1 cellular context compared by ENCODE assay signal in genomic region chr5:125079028-125079427, GRCh38.
TF ChIP-seq lines count a peak whose summit lies in the region.
"Not testable (repeated sequence)": the region's sequence is repeated elsewhere in the genome, so short reads cannot be mapped to it uniquely, and the experiment has no call there.

No MANE protein-coding gene starts in this region.

- H3K4me1 ChIP-seq in HEK293 (ENCODE audit: control insufficient read depth, insufficient read depth, low read length) = not testable (repeated sequence)

- CTCF ChIA-PET in HEK293 (lab: Yijun Ruan, JAX) = not testable (repeated sequence)

- POLR2A ChIA-PET in HEK293 (lab: Yijun Ruan, JAX) = not testable (repeated sequence)

- not testable (repeated sequence) for H3K36me3 ChIP-seq in HEK293 (ENCODE audit: control insufficient read depth in 2 of 2, insufficient read depth in 1 of 2, low read length in 2 of 2)

- not testable (repeated sequence) for H3K4me3 ChIP-seq in HEK293 (ENCODE audit: low read depth, low read length)

- TF ChIP-seq CTCF in HEK293 (tag by site-specific recombination; IDR thresholded peaks at IDR 0.05) = not testable (repeated sequence)

- not testable (repeated sequence) for H3K9me3 ChIP-seq in HEK293 (ENCODE audit: control insufficient read depth, insufficient read depth, low read depth, low read length)

- not testable (repeated sequence) for H3K27ac ChIP-seq in HEK293 (ENCODE audit: extremely low read depth, low read depth, low read length)

TF ChIP-seq in HEK293, 187 proteins besides CTCF, POLR2A, EP300 and RAD21:
- TF ChIP-seq ZNF610 (tag by site-specific recombination; IDR thresholded peaks at IDR 0.05; ENCODE audit: borderline replicate concordance) = peak; percentile 98
- TF ChIP-seq MZF1 (tag by site-specific recombination; IDR thresholded peaks at IDR 0.05; ENCODE audit: borderline replicate concordance) = peak; percentile 53; the same call in 1 of the 2 replicates
